ENCODE assay signal across 8 cellular contexts in genomic region chr3:153164009-153164550, GRCh38. TPM values are rescaled to one million over a fixed set of nuclear protein-coding genes. Genes with fewer than 3 reads are reported as not detected.
DNase-seq lines count a peak whose midpoint lies in the region; ATAC-seq and TF ChIP-seq lines count a peak whose summit lies in the region.

No MANE protein-coding gene starts in this region.

- H3K9ac ChIP-seq in smooth muscle cell (ENCODE audit: low read depth), result peak overlapping the region; percentile 91

- H3K27ac Mint-ChIP-seq in WTC11, result 0 out of 2 replicates have a peak overlapping the region, but pooled peaks have one; percentile 45

- no peaks in the 10 kb centered on the region for H3K9me2 ChIP-seq in hepatocyte (replicated peaks; ENCODE audit: insufficient read depth)

- no peaks in the 10 kb centered on the region for H3K9me3 Mint-ChIP-seq in WTC11

- peak overlapping the region; percentile 97 for H3K4me3 Mint-ChIP-seq in WTC11

- H3K36me3 ChIP-seq in HEK293 (ENCODE audit: control insufficient read depth in 2 of 2, insufficient read depth in 1 of 2, low read length in 2 of 2) (no peaks in the 10 kb centered on the region), hepatocyte (replicated peaks; ENCODE audit: insufficient read depth, low read depth) (no peaks in the 10 kb centered on the region), smooth muscle cell (ENCODE audit: low read depth) (no peaks in the 10 kb centered on the region)

- no peak overlapping the region for H3K27ac ChIP-seq in HEK293 (ENCODE audit: extremely low read depth, low read depth, low read length)
- peak overlapping the region; percentile 93 for H3K27ac ChIP-seq in hepatocyte
- H3K27ac ChIP-seq in smooth muscle cell (ENCODE audit: low read depth), result peak overlapping the region; percentile 77

- POLR2A ChIA-PET in HEK293 (lab: Yijun Ruan, JAX) (interaction anchor here (0.7 kb wide), 1 partner anchor 64 kb away, joined by 3 read pairs; no protein-coding TSS in a partner anchor), WTC11 (lab: Charles Lee) (interaction anchor here (1.1 kb wide), 1 partner anchor 454 kb away, joined by 6 read pairs; no protein-coding TSS in a partner anchor)

- peaks cover 1% of the 10 kb centered on the region; the same call in 1 of the 2 replicates for H3K27me3 Mint-ChIP-seq in WTC11 (ENCODE audit: low read depth)

- CTCF ChIA-PET in HEK293 (lab: Yijun Ruan, JAX) (interaction anchor here (0.6 to 1.4 kb wide), 9 partner anchors 22 to 266 kb away, joined by 3 to 7 read pairs (median 3); no protein-coding TSS in a partner anchor), WTC11 (lab: Charles Lee) (interaction anchor here (0.6 to 1.2 kb wide), 2 partner anchors 12 to 121 kb away, joined by 4 to 6 read pairs; no protein-coding TSS in a partner anchor)

- H4K20me1 ChIP-seq in hepatocyte (ENCODE audit: insufficient read depth, poor library complexity, severe bottlenecking), result peaks cover 29% of the 10 kb centered on the region
- H4K20me1 ChIP-seq in smooth muscle cell (ENCODE audit: low read depth), result peaks cover 67% of the 10 kb centered on the region

- WGBS in hepatocyte (ENCODE audit: low lambda C conversion rate, missing lambda C conversion rate), result 10% methylated on average over 3 of the region's 3 CpGs
- 7% methylated on average over 3 of the region's 3 CpGs for WGBS in smooth muscle cell (ENCODE audit: low lambda C conversion rate)

- H3F3A ChIP-seq in smooth muscle cell (ENCODE audit: low read depth), result no peaks in the 10 kb centered on the region

- peaks cover 60% of the 10 kb centered on the region for H3K79me2 ChIP-seq in hepatocyte
- H3K79me2 ChIP-seq in smooth muscle cell (ENCODE audit: low read depth), result peaks cover 63% of the 10 kb centered on the region

- no peaks in the 10 kb centered on the region for H3K27me3 ChIP-seq in hepatocyte
- H3K27me3 ChIP-seq in smooth muscle cell (ENCODE audit: low read depth), result no peaks in the 10 kb centered on the region

- H3K4me1 Mint-ChIP-seq in WTC11, result peaks cover 43% of the 10 kb centered on the region

- H2AFZ ChIP-seq in hepatocyte (no peak overlapping the region), smooth muscle cell (ENCODE audit: low read depth) (no peak overlapping the region)

- H3K36me3 Mint-ChIP-seq in WTC11, result peaks cover 5% of the 10 kb centered on the region

- ATAC-seq in WTC11, result no peak
- ATAC-seq in GM19035 (IDR thresholded peaks at IDR 0.05; ENCODE audit: unreplicated experiment), result no peak

- H3K4me3 ChIP-seq in HEK293 (ENCODE audit: low read depth, low read length), result peak overlapping the region; percentile 64
- H3K4me3 ChIP-seq in hepatocyte, result peak overlapping the region; percentile 61
- peak overlapping the region; percentile 98 for H3K4me3 ChIP-seq in smooth muscle cell

- H3K4me1 ChIP-seq in HEK293 (ENCODE audit: control insufficient read depth, insufficient read depth, low read length) (no peaks in the 10 kb centered on the region), hepatocyte (ENCODE audit: insufficient read depth) (peaks cover 31% of the 10 kb centered on the region), smooth muscle cell (ENCODE audit: low read depth) (peaks cover 23% of the 10 kb centered on the region)

- H3K4me2 ChIP-seq in hepatocyte (peak overlapping the region; percentile 83), smooth muscle cell (peak overlapping the region; percentile 94)

- DNase-seq in WTC11 (ENCODE audit: low spot score) (no peak), hepatocyte (ENCODE audit: low spot score) (no peak), smooth muscle cell (lab: John Stamatoyannopoulos, UW; ENCODE audit: unreplicated experiment) (no peak), NCI-H1048 (lab: John Stamatoyannopoulos, UW) (no peak), HUDEP-2 (lab: John Stamatoyannopoulos, UW; ENCODE audit: unreplicated experiment in 76 of 76) (no peak), DMS153 treated with DMSO at 0.1 percent for 48 hours (lab: John Stamatoyannopoulos, UW; ENCODE audit: unreplicated experiment) (no peak)

- H3K9me3 ChIP-seq in HEK293 (ENCODE audit: control insufficient read depth, insufficient read depth, low read depth, low read length) (no peaks in the 10 kb centered on the region), hepatocyte (ENCODE audit: low read depth) (no peaks in the 10 kb centered on the region), smooth muscle cell (replicated peaks; ENCODE audit: low read depth) (no peaks in the 10 kb centered on the region)

- TF ChIP-seq CTCF in HEK293 (tag by site-specific recombination; IDR thresholded peaks at IDR 0.05) (no peak), WTC11 (IDR thresholded peaks at IDR 0.05) (no peak), hepatocyte (IDR thresholded peaks at IDR 0.05; ENCODE audit: poor library complexity) (no peak), smooth muscle cell (IDR thresholded peaks at IDR 0.05; ENCODE audit: borderline replicate concordance, insufficient read depth, poor library complexity, severe bottlenecking) (no peak)

TF ChIP-seq in HEK293, 187 proteins besides CTCF, POLR2A, EP300 and RAD21:
- TF ChIP-seq SCRT2 (tag by site-specific recombination; IDR thresholded peaks at IDR 0.05) (no peak), ZNF341 (tag by site-specific recombination; IDR thresholded peaks at IDR 0.05; ENCODE audit: low read depth) (peak; percentile 71)

TF ChIP-seq in WTC11, 78 proteins besides CTCF, POLR2A, EP300 and RAD21:
- no peak for TF ChIP-seq PRDM15 (CRISPR knock-in tag; IDR thresholded peaks at IDR 0.05)

RNA-seq across cellular contexts. Expression of gene RAP2B, which starts 2.1 kb away (rescaled TPM):
- total RNA-seq in WTC11 (2021), result 21.8 to 25.6 TPM (median 22.6 TPM) in 3 replicates
- 17.7 and 20.0 TPM in 2 replicates for total RNA-seq in hepatocyte
- 10.4 and 11.5 TPM in 2 replicates for polyA plus RNA-seq in hepatocyte
- 29.0 and 29.2 TPM in 2 replicates for total RNA-seq in smooth muscle cell
- 10.7 and 21.7 TPM in 2 replicates for polyA plus RNA-seq in smooth muscle cell
